ENCODE assay signal across 33 cellular contexts in the genomic region with DNA sequence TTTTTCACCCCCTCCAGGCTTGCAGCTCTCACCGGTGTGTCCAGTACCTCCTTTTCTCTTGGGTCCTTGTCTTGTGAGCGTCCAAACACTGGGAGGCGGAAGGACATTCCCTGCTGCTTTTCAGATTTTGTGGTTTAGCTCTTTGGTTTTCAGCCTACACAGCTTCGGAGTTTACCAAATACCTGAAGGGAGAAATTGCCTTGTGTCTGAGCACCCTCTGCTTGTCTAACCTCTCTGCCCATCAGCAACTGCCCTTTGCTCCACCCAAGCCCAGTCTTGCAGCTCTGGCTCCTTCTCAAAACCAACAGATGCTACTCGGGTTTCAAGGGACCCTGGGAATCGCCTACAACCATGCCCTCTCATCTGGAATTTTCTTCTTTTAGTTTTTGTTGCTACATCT.
"Had no signal": no experiment of that assay in that cellular context is flagged by ENCODE, and none has a peak within 500 bp of the region (broad histone marks: within the 10 kb centered on the region; RNA-seq: fewer than 3 reads in every experiment).

No MANE protein-coding gene starts in this region.

- H3K36me3 Mint-ChIP-seq: activated CD4-positive, alpha-beta memory T cell treated with anti-CD3 and anti-CD28 coated beads for 36 hours; activated naive CD8-positive, alpha-beta T cell treated with anti-CD3 and anti-CD28 coated beads for 36 hours; brain; naive B cell had no signal

- H3K4me3 Mint-ChIP-seq: activated CD4-positive, alpha-beta memory T cell treated with anti-CD3 and anti-CD28 coated beads for 36 hours; activated naive CD4-positive, alpha-beta T cell treated with anti-CD3 and anti-CD28 coated beads for 36 hours; activated naive CD8-positive, alpha-beta T cell treated with anti-CD3 and anti-CD28 coated beads for 36 hours; activated T-helper 1 cell treated with anti-CD3 and anti-CD28 coated beads, Interleukin-12 subunit alpha, Interleukin-12 subunit beta, Interleukin-2, Interleukin-4 antibody, amounts not matched to agents 30 ng/mL and 10 ng/mL and 1 ng/mL, durations not matched to agents 14 hours and 24 hours and 36 hours; brain; naive B cell; T-helper 1 cell treated with Interleukin-12 subunit alpha and Interleukin-12 subunit beta and Interleukin-4 antibody, amounts not matched to agents 30 μg/mL and 1 μg/mL, for 36 hours had no signal

- H3K4me3 ChIP-seq: adrenal gland, ascending aorta, cardiac muscle cell, heart left ventricle, left ventricle myocardium inferior, mucosa of descending colon, prostate gland, sigmoid colon, smooth muscle cell, testis, uterus had no signal

- H3K27me3 Mint-ChIP-seq: activated CD4-positive, alpha-beta memory T cell treated with anti-CD3 and anti-CD28 coated beads for 36 hours; brain; naive B cell had no signal

- H3K27ac ChIP-seq: adrenal gland, ascending aorta, cardiac muscle cell, foreskin keratinocyte, heart left ventricle, left ventricle myocardium inferior, prostate gland, sigmoid colon, testis, uterus, VCaP had no signal

- H3K4me1 ChIP-seq: adrenal gland, ascending aorta, foreskin keratinocyte, heart left ventricle, left ventricle myocardium inferior, prostate gland, sigmoid colon, testis, uterus had no signal

- H3K27ac Mint-ChIP-seq: activated CD4-positive, alpha-beta memory T cell treated with anti-CD3 and anti-CD28 coated beads for 36 hours; activated naive CD4-positive, alpha-beta T cell treated with anti-CD3 and anti-CD28 coated beads for 36 hours; activated naive CD8-positive, alpha-beta T cell treated with anti-CD3 and anti-CD28 coated beads for 36 hours; activated T-helper 1 cell treated with anti-CD3 and anti-CD28 coated beads, Interleukin-12 subunit alpha, Interleukin-12 subunit beta, Interleukin-2, Interleukin-4 antibody, amounts not matched to agents 30 ng/mL and 10 ng/mL and 1 ng/mL, durations not matched to agents 14 hours and 24 hours and 36 hours; brain; naive B cell; T-helper 1 cell treated with Interleukin-12 subunit alpha and Interleukin-12 subunit beta and Interleukin-4 antibody, amounts not matched to agents 30 μg/mL and 1 μg/mL, for 36 hours had no signal

- H3K4me2 ChIP-seq: smooth muscle cell had no signal

- DNase-seq: activated CD4-positive, alpha-beta memory T cell treated with anti-CD3 and anti-CD28 coated beads for 36 hours; activated CD4-positive, alpha-beta T cell treated with anti-CD3 and anti-CD28 coated beads for 48 hours; activated CD8-positive, alpha-beta memory T cell treated with anti-CD3 and anti-CD28 coated beads, Interleukin-2, amount 50 U/mL, for 4 hours; activated effector memory CD4-positive, alpha-beta T cell treated with anti-CD3 and anti-CD28 coated beads, Interleukin-2, amount 50 U/mL, for 16 hours; activated naive CD4-positive, alpha-beta T cell treated with anti-CD3 and anti-CD28 coated beads for 36 hours; activated naive CD8-positive, alpha-beta T cell treated with anti-CD3 and anti-CD28 coated beads for 36 hours; activated T-cell treated with anti-CD3 and anti-CD28 coated beads, Interleukin-2, amount 50 U/mL, for 1 hour; adrenal gland; cerebellar nuclear complex; cortex of kidney; foreskin keratinocyte; heart left ventricle; hypothalamus; left ventricle myocardium inferior; mucosa of descending colon; naive B cell; retina; sigmoid colon; stimulated activated CD4-positive, alpha-beta T cell treated with anti-CD3 and anti-CD28 coated beads, Interleukin-15, amount 100 ng/mL, for 24 hours; stimulated activated naive CD4-positive, alpha-beta T cell; SW 1271; T-helper 9 cell; testis; trophoblast cell; uterus had no signal

- H3K9me3 ChIP-seq: prostate gland, testis, uterus had no signal

- H3K4me1 Mint-ChIP-seq: activated naive CD8-positive, alpha-beta T cell treated with anti-CD3 and anti-CD28 coated beads for 36 hours; brain; naive B cell had no signal

- H3K27me3 ChIP-seq: adrenal gland, ascending aorta, cardiac muscle cell, foreskin keratinocyte, heart left ventricle, sigmoid colon, testis, uterus had no signal

- H3K36me3 ChIP-seq: adrenal gland, ascending aorta, cardiac muscle cell, heart left ventricle, left ventricle myocardium inferior, prostate gland, sigmoid colon, uterus had no signal
